ENCODE assay signal across 20 cellular contexts in the genomic region with DNA sequence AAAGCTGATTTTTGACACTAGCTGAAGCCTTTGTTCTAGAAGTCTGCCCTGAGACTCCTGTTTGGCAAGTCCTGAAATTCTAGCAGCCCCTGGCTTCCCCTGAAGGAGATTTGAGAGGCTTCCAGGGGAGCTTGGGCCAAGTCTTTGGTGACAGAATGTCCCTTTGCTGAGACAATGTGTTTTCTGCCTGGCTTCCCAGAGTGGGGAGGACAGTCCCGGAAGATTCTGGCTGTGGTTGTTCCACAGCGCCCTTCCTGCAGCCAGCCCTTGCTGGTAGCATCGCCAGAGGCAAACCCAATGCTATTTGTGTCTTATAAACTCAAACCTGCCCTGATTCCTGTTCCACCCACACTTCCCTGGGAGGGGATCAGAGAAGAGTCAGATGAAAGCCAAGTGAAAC. TPM values are rescaled to one million over a fixed set of nuclear protein-coding genes. Genes with fewer than 3 reads are reported as not detected.
DNase-seq lines count a peak whose midpoint lies in the region; ATAC-seq and TF ChIP-seq lines count a peak whose summit lies in the region.
"Had no signal": no experiment of that assay in that cellular context is flagged by ENCODE, and none has a peak within 500 bp of the region (broad histone marks: within the 10 kb centered on the region; RNA-seq: fewer than 3 reads in every experiment).

No MANE protein-coding gene starts in this region.

- WGBS in mammary epithelial cell (ENCODE audit: low coverage, missing lambda C conversion rate) = 21% methylated on average over 3 of the region's 3 CpGs
- WGBS in mesendoderm (ENCODE audit: extremely low coverage, insufficient coverage, low lambda C conversion rate) = no CpG with 5 or more reads among the region's 3 CpGs

- dilution Hi-C loops in mammary epithelial cell (cut with HindIII; ENCODE audit: low sequenced_read_pairs) = no loop called here

- H4K8ac ChIP-seq in mesendoderm (ENCODE audit: low read depth, low read length) = no peak overlapping the region

- no peak overlapping the region for H3K4me3 ChIP-seq in mammary epithelial cell (replicated peaks in 1 of 3; ENCODE audit: insufficient read depth in 1 of 3, low read depth in 2 of 3, low read length in 3 of 3)
- H3K4me3 ChIP-seq in mesendoderm (ENCODE audit: low read length) = no peak overlapping the region

- H3K4me1 Mint-ChIP-seq in MCF 10A (ENCODE audit: insufficient read depth, unreplicated experiment) = no peaks in the 10 kb centered on the region
- H3K4me1 Mint-ChIP-seq in activated T-helper 1 cell treated with anti-CD3 and anti-CD28 coated beads, Interleukin-12 subunit alpha, Interleukin-12 subunit beta, Interleukin-2, Interleukin-4 antibody, amounts not matched to agents 30 ng/mL and 10 ng/mL and 1 ng/mL, durations not matched to agents 14 hours and 24 hours and 36 hours (ENCODE audit: low read depth) = no peaks in the 10 kb centered on the region

- H2AFZ ChIP-seq in mammary epithelial cell (ENCODE audit: low read depth, low read length) = peak overlapping the region; percentile 34

- no peak overlapping the region for H3K9ac ChIP-seq in mammary epithelial cell (ENCODE audit: insufficient read depth, low read length)
- H3K9ac ChIP-seq in mesendoderm (ENCODE audit: low read length) = no peak overlapping the region

- H4K5ac ChIP-seq in mesendoderm (ENCODE audit: low read length) = no peak overlapping the region

- H3K27ac ChIP-seq in mammary epithelial cell (ENCODE audit: insufficient read depth, low read depth, low read length) = no peak overlapping the region
- H3K27ac ChIP-seq in mesendoderm (ENCODE audit: low read depth, low read length) = no peak overlapping the region
- no peak overlapping the region for H3K27ac ChIP-seq in substantia nigra (ENCODE audit: low read depth, low read length, poor library complexity, severe bottlenecking)
- H3K27ac ChIP-seq: 22Rv1 had no signal

- POLR2A ChIA-PET in MCF 10A (lab: Yijun Ruan, JAX) = interaction anchor here (0.6 kb wide), 1 partner anchor 238 kb away, joined by 5 read pairs; no protein-coding TSS in a partner anchor

- intact Hi-C loops in mammary epithelial cell (cut with micrococcal nuclease) = no loop called here
- intact Hi-C loops in MCF 10A (cut with micrococcal nuclease) = no loop called here
- intact Hi-C loops in activated T-helper 1 cell treated with anti-CD3 and anti-CD28 coated beads, Interleukin-12 subunit alpha, Interleukin-12 subunit beta, Interleukin-2, Interleukin-4 antibody, amounts not matched to agents 30 ng/mL and 10 ng/mL and 1 ng/mL, durations not matched to agents 14 hours and 24 hours and 36 hours (cut with micrococcal nuclease) = no loop called here

- peak overlapping the region; percentile 46 for H3K4ac ChIP-seq in mesendoderm (ENCODE audit: low read depth, low read length)

- H3K9me3 Mint-ChIP-seq in MCF 10A (ENCODE audit: unreplicated experiment) = no peaks in the 10 kb centered on the region
- H3K9me3 Mint-ChIP-seq in activated T-helper 1 cell treated with anti-CD3 and anti-CD28 coated beads, Interleukin-12 subunit alpha, Interleukin-12 subunit beta, Interleukin-2, Interleukin-4 antibody, amounts not matched to agents 30 ng/mL and 10 ng/mL and 1 ng/mL, durations not matched to agents 14 hours and 24 hours and 36 hours = no peaks in the 10 kb centered on the region
- H3K9me3 Mint-ChIP-seq: CD8-positive, alpha-beta T cell had no signal

- TF ChIP-seq CTCF in mammary epithelial cell (conservative IDR thresholded peaks at IDR 0.05 in 1 of 2, IDR thresholded peaks at IDR 0.05 in 1 of 2; ENCODE audit: extremely low read depth in 1 of 2, insufficient read depth in 1 of 2, low read depth in 1 of 2, low read length in 2 of 2) (no peak), MCF 10A (IDR thresholded peaks at IDR 0.05; ENCODE audit: unreplicated experiment) (no peak)

- H3K36me3 ChIP-seq in mammary epithelial cell (ENCODE audit: insufficient read depth, low read length) = no peaks in the 10 kb centered on the region
- H3K36me3 ChIP-seq in mesendoderm (ENCODE audit: control insufficient read depth, insufficient read depth, low read length) = no peaks in the 10 kb centered on the region

- no TSS peak for BruUV-seq in mammary epithelial cell (replicated peaks; lab: Mats Ljungman, UMichigan)
- BruUV-seq in MCF 10A (replicated peaks; lab: Mats Ljungman, UMichigan) = no TSS peak

- H3K56ac ChIP-seq in mesendoderm (ENCODE audit: low read length) = peak overlapping the region; percentile 51

- in situ Hi-C loops in mammary epithelial cell (cut with MboI; ENCODE audit: low sequenced_read_pairs in 2 of 2) = no loop called here

- no peaks in the 10 kb centered on the region for H4K20me1 ChIP-seq in mammary epithelial cell (ENCODE audit: insufficient read depth, low read length)

- no peak overlapping the region for H3K4me2 ChIP-seq in mammary epithelial cell (ENCODE audit: insufficient read depth, low read depth, low read length)
- no peak overlapping the region for H3K4me2 ChIP-seq in mesendoderm (ENCODE audit: low read length)

- H3K4me3 Mint-ChIP-seq in MCF 10A (ENCODE audit: unreplicated experiment) = no peak overlapping the region
- no peak overlapping the region for H3K4me3 Mint-ChIP-seq in activated T-helper 1 cell treated with anti-CD3 and anti-CD28 coated beads, Interleukin-12 subunit alpha, Interleukin-12 subunit beta, Interleukin-2, Interleukin-4 antibody, amounts not matched to agents 30 ng/mL and 10 ng/mL and 1 ng/mL, durations not matched to agents 14 hours and 24 hours and 36 hours
- H3K4me3 Mint-ChIP-seq: CD8-positive, alpha-beta T cell had no signal

- no peaks in the 10 kb centered on the region for H3K79me1 ChIP-seq in mesendoderm (ENCODE audit: low read length)

- H2AK5ac ChIP-seq in mesendoderm (ENCODE audit: low read length) = peak overlapping the region; percentile 91

- H3K9me3 ChIP-seq in mammary epithelial cell (replicated peaks; ENCODE audit: insufficient read depth, low read length) = no peaks in the 10 kb centered on the region

- CTCF ChIA-PET in mammary epithelial cell (lab: Charles Lee; ENCODE audit: low non-redundant PET) (no interaction called here), MCF 10A (lab: Yijun Ruan, JAX) (no interaction called here)

- peak overlapping the region; percentile 44 for H3K18ac ChIP-seq in mesendoderm (ENCODE audit: low read length)

- ATAC-seq in HG03439 (IDR thresholded peaks at IDR 0.05; ENCODE audit: unreplicated experiment) = no peak
- ATAC-seq: CD8-positive, alpha-beta T cell; HCT116; Panc1 had no signal

- H3K79me2 ChIP-seq in mammary epithelial cell (ENCODE audit: insufficient read depth, low read length) (no peaks in the 10 kb centered on the region), mesendoderm (ENCODE audit: control insufficient read depth, insufficient read depth, low read length) (no peaks in the 10 kb centered on the region)

- H3K36me3 Mint-ChIP-seq in MCF 10A (ENCODE audit: insufficient read depth, unreplicated experiment) = no peaks in the 10 kb centered on the region
- H3K36me3 Mint-ChIP-seq in activated T-helper 1 cell treated with anti-CD3 and anti-CD28 coated beads, Interleukin-12 subunit alpha, Interleukin-12 subunit beta, Interleukin-2, Interleukin-4 antibody, amounts not matched to agents 30 ng/mL and 10 ng/mL and 1 ng/mL, durations not matched to agents 14 hours and 24 hours and 36 hours (ENCODE audit: low read depth) = no peaks in the 10 kb centered on the region
- H3K36me3 Mint-ChIP-seq: CD8-positive, alpha-beta T cell had no signal

- H3K27me3 ChIP-seq in mammary epithelial cell (ENCODE audit: insufficient read depth, low read length) (no peaks in the 10 kb centered on the region), mesendoderm (ENCODE audit: insufficient read depth, low read length, poor library complexity) (no peaks in the 10 kb centered on the region)

- H2BK15ac ChIP-seq in mesendoderm (replicated peaks; ENCODE audit: low read depth) = no peak overlapping the region

- H3K27me3 Mint-ChIP-seq in MCF 10A (ENCODE audit: insufficient read depth, unreplicated experiment) = peaks cover 64% of the 10 kb centered on the region
- H3K27me3 Mint-ChIP-seq in activated T-helper 1 cell treated with anti-CD3 and anti-CD28 coated beads, Interleukin-12 subunit alpha, Interleukin-12 subunit beta, Interleukin-2, Interleukin-4 antibody, amounts not matched to agents 30 ng/mL and 10 ng/mL and 1 ng/mL, durations not matched to agents 14 hours and 24 hours and 36 hours (ENCODE audit: insufficient read depth) = peaks cover 10% of the 10 kb centered on the region

- H3K4me1 ChIP-seq in mammary epithelial cell (ENCODE audit: insufficient read depth, low read length) (peaks cover 18% of the 10 kb centered on the region), mesendoderm (ENCODE audit: control insufficient read depth, low read depth, low read length) (peaks cover 6% of the 10 kb centered on the region)

- no peak overlapping the region for H2BK120ac ChIP-seq in mesendoderm (ENCODE audit: low read depth, low read length)

- H3K27ac Mint-ChIP-seq in MCF 10A (ENCODE audit: low read depth, unreplicated experiment) = no peak overlapping the region
- no peak overlapping the region for H3K27ac Mint-ChIP-seq in activated T-helper 1 cell treated with anti-CD3 and anti-CD28 coated beads, Interleukin-12 subunit alpha, Interleukin-12 subunit beta, Interleukin-2, Interleukin-4 antibody, amounts not matched to agents 30 ng/mL and 10 ng/mL and 1 ng/mL, durations not matched to agents 14 hours and 24 hours and 36 hours
- H3K27ac Mint-ChIP-seq: CD8-positive, alpha-beta T cell had no signal

- no peak overlapping the region for H3K23ac ChIP-seq in mesendoderm (ENCODE audit: low read length)

- no peak for DNase-seq in mammary epithelial cell
- no peak for DNase-seq in MCF 10A (ENCODE audit: unreplicated experiment)
- peak; percentile 73 for DNase-seq in cerebellum (ENCODE audit: low spot score)
- no peak for DNase-seq in mesendoderm
- DNase-seq in substantia nigra (lab: John Stamatoyannopoulos, UW) = peak in 27 of 49 donors; percentile 1 to 83 (median 29)
- DNase-seq in DMS53 treated with DMSO at 0.1 percent for 48 hours (lab: John Stamatoyannopoulos, UW; ENCODE audit: unreplicated experiment) = no peak
- no peak for DNase-seq in activated T-helper 1 cell treated with anti-CD3 and anti-CD28 coated beads, Interleukin-12 subunit alpha, Interleukin-12 subunit beta, Interleukin-2, Interleukin-4 antibody, amounts not matched to agents 30 ng/mL and 10 ng/mL and 1 ng/mL, durations not matched to agents 14 hours and 24 hours and 36 hours (ENCODE audit: low spot score)
- DNase-seq: CD8-positive, alpha-beta T cell; DMS79 treated with DMSO at 0.1 percent for 48 hours; KBM-7; NCI-H1436 treated with DMSO at 0.1 percent for 48 hours; NCI-H2029 treated with DMSO at 0.1 percent for 48 hours; NCI-H2171 treated with DMSO at 0.1 percent for 48 hours; NCI-H510A treated with DMSO at 0.1 percent for 48 hours; SHP77 had no signal

- peak overlapping the region; percentile 71 for H2BK5ac ChIP-seq in mesendoderm (ENCODE audit: low read length)

RNA-seq across cellular contexts. Expression of a gene that starts 56.4 kb away (rescaled TPM):
- total RNA-seq in mammary epithelial cell (1 to 10 TPM; 4.0 to 4.2 TPM), MCF 10A (2022) (1.3 and 1.5 TPM in 2 replicates), cerebellum (2.6 TPM)
- 5.8 TPM for polyA plus RNA-seq in mammary epithelial cell
- polyA minus RNA-seq in mammary epithelial cell = not detected
- polyA plus RNA-seq in mesendoderm (2013, experiment 1 of 2) = 0.03 TPM
- polyA plus RNA-seq in mesendoderm (2013, experiment 2 of 2) = 0.04 TPM
- 24.2 and 29.2 TPM in 2 replicates for total RNA-seq in activated T-helper 1 cell treated with anti-CD3 and anti-CD28 coated beads, Interleukin-12 subunit alpha, Interleukin-12 subunit beta, Interleukin-2, Interleukin-4 antibody, amounts not matched to agents 30 ng/mL and 10 ng/mL and 1 ng/mL, durations not matched to agents 14 hours and 24 hours and 36 hours

RNA-seq across cellular contexts. Expression of a gene that starts 58.8 kb away (rescaled TPM):
- total RNA-seq in mammary epithelial cell (not detected), MCF 10A (2022) (not detected in 2 replicates), cerebellum (14.2 TPM)
- not detected for polyA plus RNA-seq in mammary epithelial cell
- not detected for polyA minus RNA-seq in mammary epithelial cell
- 0.04 TPM for polyA plus RNA-seq in mesendoderm (2013, experiment 1 of 2)
- 0.07 TPM for polyA plus RNA-seq in mesendoderm (2013, experiment 2 of 2)
- total RNA-seq in activated T-helper 1 cell treated with anti-CD3 and anti-CD28 coated beads, Interleukin-12 subunit alpha, Interleukin-12 subunit beta, Interleukin-2, Interleukin-4 antibody, amounts not matched to agents 30 ng/mL and 10 ng/mL and 1 ng/mL, durations not matched to agents 14 hours and 24 hours and 36 hours = not detected in 2 replicates
- total RNA-seq: CD8-positive, alpha-beta T cell had no signal
- polyA plus RNA-seq: BJ had no signal

Comparison
In these comparisons a context has a peak if more than half of its experiments do, and no peak if none do; other contexts are left out.
1. DNase-seq: peak in cerebellum (single experiment) and substantia nigra (27 of 49); none in mammary epithelial cell (single experiment), MCF 10A (single experiment), mesendoderm (single experiment), DMS53 treated with DMSO at 0.1 percent for 48 hours (single experiment) and activated T-helper 1 cell treated with anti-CD3 and anti-CD28 coated beads, Interleukin-12 subunit alpha, Interleukin-12 subunit beta, Interleukin-2, Interleukin-4 antibody, amounts not matched to agents 30 ng/mL and 10 ng/mL and 1 ng/mL, durations not matched to agents 14 hours and 24 hours and 36 hours (single experiment).
2. RNA of a gene that starts 58.8 kb away (total RNA-seq): 14.2 TPM in cerebellum (single experiment); not detected in mammary epithelial cell, not detected in MCF 10A and not detected in activated T-helper 1 cell treated with anti-CD3 and anti-CD28 coated beads, Interleukin-12 subunit alpha, Interleukin-12 subunit beta, Interleukin-2, Interleukin-4 antibody, amounts not matched to agents 30 ng/mL and 10 ng/mL and 1 ng/mL, durations not matched to agents 14 hours and 24 hours and 36 hours; every median in the first group is over 10 times any median in the second.